8 cellular contexts compared by ENCODE assay signal in genomic region chr14:74571901-74572828, GRCh38. TPM values are rescaled to one million over a fixed set of nuclear protein-coding genes. Genes with fewer than 3 reads are reported as not detected.
DNase-seq lines count a peak whose midpoint lies in the region; ATAC-seq and TF ChIP-seq lines count a peak whose summit lies in the region.

No MANE protein-coding gene starts in this region.

- H3K4me1 Mint-ChIP-seq in activated naive CD4-positive, alpha-beta T cell treated with anti-CD3 and anti-CD28 coated beads, Interleukin-2, amount 50 U/mL, for 24 hours: peaks cover 26% of the 10 kb centered on the region

- no peak for TF ChIP-seq POLR2A in esophagus muscularis mucosa (IDR thresholded peaks at IDR 0.05; ENCODE audit: low read depth)

- no peaks in the 10 kb centered on the region for H3K36me3 Mint-ChIP-seq in activated naive CD4-positive, alpha-beta T cell treated with anti-CD3 and anti-CD28 coated beads, Interleukin-2, amount 50 U/mL, for 24 hours

- H3K4me3 ChIP-seq in esophagus muscularis mucosa: peak overlapping the region; percentile 11 to 47 (median 36)

- no peaks in the 10 kb centered on the region for H3K9me3 ChIP-seq in esophagus muscularis mucosa

- in situ Hi-C loops in SK-MEL-5 (cut with HindIII; ENCODE audit: low pct_unique_long_range_greater_than_20kb, low sequenced_read_pairs): no loop called here

- no peaks in the 10 kb centered on the region for H3K9me3 Mint-ChIP-seq in activated naive CD4-positive, alpha-beta T cell treated with anti-CD3 and anti-CD28 coated beads, Interleukin-2, amount 50 U/mL, for 24 hours

- intact Hi-C loops in esophagus muscularis mucosa (cut with DNase I): no loop called here
- intact Hi-C loops in posterior vena cava (cut with DNase I): no loop called here

- no peak for TF ChIP-seq CTCF in esophagus muscularis mucosa (IDR thresholded peaks at IDR 0.05)

- no peak for ATAC-seq in HG03342 (IDR thresholded peaks at IDR 0.05; ENCODE audit: unreplicated experiment)
- no peak for ATAC-seq in GM19023 (IDR thresholded peaks at IDR 0.05; ENCODE audit: unreplicated experiment)

- no peak for TF ChIP-seq EP300 in esophagus muscularis mucosa (IDR thresholded peaks at IDR 0.05)

- DNase-seq in activated naive CD4-positive, alpha-beta T cell treated with anti-CD3 and anti-CD28 coated beads, Interleukin-2, amount 50 U/mL, for 16 hours: no peak
- peak; percentile 44 for DNase-seq in SK-MEL-5 (ENCODE audit: low read depth, low spot score)
- DNase-seq in esophagus muscularis mucosa (ENCODE audit: extremely low spot score): no peak
- peak; percentile 85 for DNase-seq in posterior vena cava (ENCODE audit: low spot score)
- no peak for DNase-seq in central memory CD4-positive, alpha-beta T cell

- H3K27ac ChIP-seq in esophagus muscularis mucosa (replicated peaks in 1 of 4): peak overlapping the region; percentile 78 to 91 (median 86)

- peaks cover 36 to 100% (median 95%) of the 10 kb centered on the region in 4 donors for H3K4me1 ChIP-seq in esophagus muscularis mucosa

- H3K27me3 Mint-ChIP-seq in activated naive CD4-positive, alpha-beta T cell treated with anti-CD3 and anti-CD28 coated beads, Interleukin-2, amount 50 U/mL, for 24 hours: peaks cover 2% of the 10 kb centered on the region

- H3K4me3 Mint-ChIP-seq in activated naive CD4-positive, alpha-beta T cell treated with anti-CD3 and anti-CD28 coated beads, Interleukin-2, amount 50 U/mL, for 24 hours: peak overlapping the region; percentile 64

- H3K36me3 ChIP-seq in esophagus muscularis mucosa: no peaks in the 10 kb centered on the region

- peak overlapping the region; percentile 87 for H3K27ac Mint-ChIP-seq in activated naive CD4-positive, alpha-beta T cell treated with anti-CD3 and anti-CD28 coated beads, Interleukin-2, amount 50 U/mL, for 24 hours

- WGBS in esophagus muscularis mucosa: 13% methylated on average over 13 of the region's 13 CpGs

- H3K27me3 ChIP-seq in esophagus muscularis mucosa: no peaks in the 10 kb centered on the region

RNA-seq across cellular contexts. Expression of gene LTBP2, which starts 39.9 kb away (rescaled TPM):
- total RNA-seq in SK-MEL-5 (2014; rRNA removed; shearing (Covaris generic)): 0.59 and 1.7 TPM in 2 replicates
- 1.3 and 1.9 TPM in 2 replicates for polyA plus RNA-seq in SK-MEL-5 (2015; cell fraction: cytosol; rRNA removed)
- 0.85 and 0.99 TPM in 2 replicates for polyA plus RNA-seq in SK-MEL-5 (2015; cell fraction: nucleus; rRNA removed)
- total RNA-seq in esophagus muscularis mucosa (100 to 1,000 TPM in 2 of 4 donors, 10 to 100 TPM in 2; 62.0 to 151 (median 109) TPM), posterior vena cava (100 to 1,000 TPM; 141 to 168 TPM)

Comparison
In these comparisons a context has a peak if more than half of its experiments do, and no peak if none do; other contexts are left out.
1. DNase-seq: peak in SK-MEL-5 (single experiment) and posterior vena cava (single experiment); none in activated naive CD4-positive, alpha-beta T cell treated with anti-CD3 and anti-CD28 coated beads, Interleukin-2, amount 50 U/mL, for 16 hours (single experiment), esophagus muscularis mucosa (single experiment) and central memory CD4-positive, alpha-beta T cell (single experiment).
2. RNA of gene LTBP2, which starts 39.9 kb away (total RNA-seq): 141 to 168 TPM in posterior vena cava and 62.0 to 151 TPM in esophagus muscularis mucosa; 0.59 to 1.7 TPM in SK-MEL-5; every median in the first group is over 10 times any median in the second.